ENCODE assay signal across 8 cellular contexts in the genomic region with DNA sequence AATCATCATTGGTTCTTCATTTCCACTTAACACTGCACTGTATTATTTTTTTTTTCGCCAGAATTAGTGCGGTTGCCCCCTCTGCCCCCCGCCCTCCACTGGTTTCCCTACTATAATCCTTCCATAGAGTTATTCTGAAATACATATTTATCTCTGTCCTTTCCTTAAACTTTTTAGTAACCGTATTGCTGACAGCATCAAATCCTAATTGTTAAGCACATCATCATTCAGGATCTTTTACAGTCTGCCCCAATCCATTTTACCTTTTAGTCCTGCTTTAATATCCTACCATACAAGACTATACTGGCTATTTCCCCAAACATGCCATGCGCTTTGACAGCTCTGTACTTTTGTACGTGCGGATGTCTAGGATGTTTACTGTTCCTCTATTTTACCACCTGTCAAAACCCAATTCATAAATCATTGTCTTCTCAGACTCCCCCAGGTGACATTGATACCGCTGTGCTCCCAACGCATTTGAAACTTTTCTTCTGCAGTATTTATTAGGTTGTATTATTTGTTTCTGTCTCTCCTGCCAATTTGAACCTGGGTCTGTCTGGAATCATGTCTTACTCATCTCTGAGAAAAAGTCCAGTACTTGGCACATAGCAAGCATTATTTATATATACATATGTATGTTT. TPM values are rescaled to one million over a fixed set of nuclear protein-coding genes. Genes with fewer than 3 reads are reported as not detected.
DNase-seq lines count a peak whose midpoint lies in the region; ATAC-seq and TF ChIP-seq lines count a peak whose summit lies in the region.

No MANE protein-coding gene starts in this region.

- H3K4me3 ChIP-seq in AG10803 (ENCODE audit: low read length) (peak overlapping the region; percentile 94), H7 (ENCODE audit: insufficient read depth, low read depth, low read length) (peak overlapping the region; percentile 92), skeletal muscle tissue (ENCODE audit: low read length in 3 of 3) (peak overlapping the region; percentile 92 to 99 (median 97))

- no peaks in the 10 kb centered on the region for H3K27me3 ChIP-seq in H7 (ENCODE audit: control insufficient read depth, insufficient read depth, low read length)
- H3K27me3 ChIP-seq in skeletal muscle tissue (ENCODE audit: control insufficient read depth in 3 of 3, insufficient read depth in 3 of 3, low read length in 3 of 3): no peaks in the 10 kb centered on the region

- TF ChIP-seq CTCF in AG10803 (conservative IDR thresholded peaks at IDR 0.05; ENCODE audit: low read length) (no peak), VCaP (conservative IDR thresholded peaks at IDR 0.05) (no peak)

- H3K9ac ChIP-seq in skeletal muscle tissue (ENCODE audit: low read depth in 1 of 3, low read length in 3 of 3): peak overlapping the region; percentile 95 to 98 (median 96)

- H3K27ac ChIP-seq in VCaP (peak overlapping the region; percentile 92), skeletal muscle tissue (ENCODE audit: low read depth, low read length) (peak overlapping the region; percentile 93)

- DNase-seq in AG10803 (ENCODE audit: low read depth) (no peak), H7 (no peak), germinal center (ENCODE audit: low spot score) (peak; percentile 15), NCI-H2029 treated with DMSO at 0.1 percent for 48 hours (lab: John Stamatoyannopoulos, UW) (no peak), activated gamma-delta T cell treated with Interleukin-2 at 50 U/mL for 16 hours (no peak)

- H3K9me3 ChIP-seq in skeletal muscle tissue (ENCODE audit: control insufficient read depth in 3 of 3, low read length in 3 of 3): no peaks in the 10 kb centered on the region

- H3K36me3 ChIP-seq in H7 (replicated peaks; ENCODE audit: control insufficient read depth, insufficient read depth, low read length) (peaks cover 2% of the 10 kb centered on the region; the same call in 1 of the 2 replicates), skeletal muscle tissue (ENCODE audit: control insufficient read depth in 3 of 3, insufficient read depth in 3 of 3, low read length in 3 of 3) (no peaks in the 10 kb centered on the region)

- ATAC-seq in GM18873 (IDR thresholded peaks at IDR 0.05; ENCODE audit: low FRiP score, unreplicated experiment): no peak

- H3K4me1 ChIP-seq in skeletal muscle tissue (ENCODE audit: control insufficient read depth in 3 of 3, insufficient read depth in 3 of 3, low read length in 3 of 3): peaks cover 17 to 40% (median 20%) of the 10 kb centered on the region in 3 donors

RNA-seq across cellular contexts. Expression of gene FGFR1OP2, which starts 1.0 kb away (rescaled TPM):
- total RNA-seq in H7 (2014; rRNA removed; shearing (Covaris generic)): 24.0 and 39.9 TPM in 2 replicates
- total RNA-seq in skeletal muscle tissue: 23.5 TPM

RNA-seq across cellular contexts. Expression of gene INTS13, which starts 1.5 kb away (rescaled TPM):
- 55.4 and 83.0 TPM in 2 replicates for total RNA-seq in H7 (2014; rRNA removed; shearing (Covaris generic))
- 23.0 TPM for total RNA-seq in skeletal muscle tissue
